27 cellular contexts compared by ENCODE assay signal in the genomic region with DNA sequence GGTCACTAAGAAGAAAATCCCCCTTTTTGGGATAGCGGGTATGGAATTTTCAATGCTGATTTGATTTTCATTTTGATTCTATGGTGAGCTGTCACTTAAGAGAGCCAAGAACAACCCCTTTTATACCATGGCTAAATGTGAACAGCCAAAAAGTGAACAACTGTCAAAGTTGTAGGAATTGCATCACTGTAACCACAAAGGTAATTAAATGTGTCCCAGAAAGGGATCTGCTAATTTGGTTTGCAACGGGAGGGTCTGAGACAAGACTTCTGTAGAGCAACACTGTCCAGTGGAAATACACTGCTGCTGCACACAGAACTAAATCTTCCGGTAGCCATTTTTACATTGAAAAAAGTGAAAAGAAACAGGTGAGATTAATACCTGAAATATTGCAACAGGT.
DNase-seq lines count a peak whose midpoint lies in the region; ATAC-seq and TF ChIP-seq lines count a peak whose summit lies in the region.
"Had no signal": no experiment of that assay in that cellular context is flagged by ENCODE, and none has a peak within 500 bp of the region (broad histone marks: within the 10 kb centered on the region; RNA-seq: fewer than 3 reads in every experiment).

No MANE protein-coding gene starts in this region.

- no peak overlapping the region for H3K9ac ChIP-seq in OCI-LY1 (ENCODE audit: low read length)

- no peaks in the 10 kb centered on the region for H4K20me1 ChIP-seq in OCI-LY1 (ENCODE audit: insufficient read depth, low read length)

- no peaks in the 10 kb centered on the region for H3F3A ChIP-seq in OCI-LY1 (ENCODE audit: insufficient read depth, low read length)

- H2AFZ ChIP-seq in OCI-LY1 (ENCODE audit: low read length): no peak overlapping the region

- H3K27ac ChIP-seq in HL-60 (replicated peaks): peak overlapping the region; percentile 29; the same call in 1 of the 2 replicates
- peak overlapping the region; percentile 23 for H3K27ac ChIP-seq in OCI-LY1 (ENCODE audit: low read depth, low read length, poor library complexity, severe bottlenecking)
- H3K27ac ChIP-seq: testis, uterus had no signal

- no peaks in the 10 kb centered on the region for H3K9me3 ChIP-seq in OCI-LY1 (ENCODE audit: low read length)
- H3K9me3 ChIP-seq: testis, uterus had no signal

- ATAC-seq in stimulated activated memory B cell treated with anti-CD40 and anti-IgM and Interleukin-4, amounts not matched to agents 10 μg/mL and 1 μg/mL and 100 μg/mL, for 72 hours: no peak
- ATAC-seq in GM18867 (IDR thresholded peaks at IDR 0.05; ENCODE audit: unreplicated experiment): no peak
- ATAC-seq: activated T-cell treated with anti-CD3 and anti-CD28 coated beads, Interleukin-2, amount 50 U/mL, for 72 hours; naive thymus-derived CD4-positive, alpha-beta T cell; SK-N-SH treated with all-trans-retinoic acid at 6 μM for 48 hours; stimulated activated naive CD8-positive, alpha-beta T cell treated with anti-CD3 and anti-CD28 coated beads, Interleukin-15, Interleukin-2, amounts not matched to agents 100 U/mL and 50 U/mL, for 24 hours had no signal

- H3K4me2 ChIP-seq in OCI-LY1 (ENCODE audit: low read length): no peak overlapping the region

- H3K4me3 ChIP-seq in HL-60 (replicated peaks; ENCODE audit: insufficient read depth, low read length) (no peak overlapping the region), OCI-LY1 (ENCODE audit: low read depth, low read length, poor library complexity, severe bottlenecking) (no peak overlapping the region)
- H3K4me3 ChIP-seq: testis, uterus had no signal

- DNase-seq in SKM-1 (lab: John Stamatoyannopoulos, UW; ENCODE audit: unreplicated experiment): peak; percentile 5
- no peak for DNase-seq in SKM-1 treated with dmso at 0.1 percent for 144 hours (lab: John Stamatoyannopoulos, UW; ENCODE audit: unreplicated experiment)
- DNase-seq in HL-60 (ENCODE audit: low read depth in 1 of 2, low spot score in 1 of 2): no peak
- DNase-seq in activated naive CD4-positive, alpha-beta T cell treated with anti-CD3 and anti-CD28 coated beads, Interleukin-2, amount 10 ng/mL, durations not matched to agents 7 days and 5 days: no peak
- DNase-seq in NCI-H226: no peak
- DNase-seq: activated CD4-positive, alpha-beta T cell treated with anti-CD3 and anti-CD28 coated beads, Interleukin-2, amount 10 ng/mL, durations not matched to agents 24 days and 14 days; activated naive CD4-positive, alpha-beta T cell treated with anti-CD3 and anti-CD28 coated beads, Interleukin-2, amount 50 U/mL, for 16 hours; activated T-cell treated with anti-CD3 and anti-CD28 coated beads, Interleukin-2, amount 50 U/mL, for 72 hours; AML-193; effector memory CD4-positive, alpha-beta T cell; erythroblast; kidney; midbrain; naive thymus-derived CD4-positive, alpha-beta T cell; NCI-H1105; NCI-H187 treated with DMSO at 0.1 percent for 48 hours; NCI-H2171 treated with DMSO at 0.1 percent for 48 hours; NCI-H526 treated with DMSO at 0.1 percent for 48 hours; stimulated activated CD4-positive, alpha-beta T cell treated with anti-CD3 and anti-CD28 coated beads, Interleukin-15, amount 100 ng/mL, for 24 hours; stimulated activated naive CD8-positive, alpha-beta T cell treated with anti-CD3 and anti-CD28 coated beads, Interleukin-15, Interleukin-2, amounts not matched to agents 100 U/mL and 50 U/mL, for 24 hours; T-helper 9 cell; testis; uterus had no signal

- peaks cover 36% of the 10 kb centered on the region for H3K36me3 Mint-ChIP-seq in stimulated activated memory B cell treated with anti-CD40 and anti-IgM and Interleukin-4, amounts not matched to agents 10 μg/mL and 1 μg/mL and 100 μg/mL, for 72 hours
- peaks cover 50% of the 10 kb centered on the region for H3K36me3 Mint-ChIP-seq in activated naive CD4-positive, alpha-beta T cell treated with anti-CD3 and anti-CD28 coated beads, Interleukin-2, amount 10 ng/mL, durations not matched to agents 7 days and 5 days

- H3K27me3 ChIP-seq in HL-60 (ENCODE audit: insufficient read depth, poor library complexity, severe bottlenecking) (no peaks in the 10 kb centered on the region), OCI-LY1 (ENCODE audit: insufficient read depth, low read length) (no peaks in the 10 kb centered on the region)
- H3K27me3 ChIP-seq: testis, uterus had no signal

- no peaks in the 10 kb centered on the region for H3K9me2 ChIP-seq in OCI-LY1 (ENCODE audit: low read depth, low read length)

- H3K36me3 ChIP-seq in OCI-LY1 (ENCODE audit: insufficient read depth, low read length): no peaks in the 10 kb centered on the region
- H3K36me3 ChIP-seq: uterus had no signal

- no peaks in the 10 kb centered on the region for H3K9me3 Mint-ChIP-seq in stimulated activated memory B cell treated with anti-CD40 and anti-IgM and Interleukin-4, amounts not matched to agents 10 μg/mL and 1 μg/mL and 100 μg/mL, for 72 hours
- peaks cover 9% of the 10 kb centered on the region for H3K9me3 Mint-ChIP-seq in activated naive CD4-positive, alpha-beta T cell treated with anti-CD3 and anti-CD28 coated beads, Interleukin-2, amount 10 ng/mL, durations not matched to agents 7 days and 5 days

- H3K79me2 ChIP-seq in OCI-LY1 (ENCODE audit: insufficient read depth, low read length): peaks cover 16% of the 10 kb centered on the region; the same call in 1 of the 2 replicates

- CTCF ChIA-PET in activated naive CD4-positive, alpha-beta T cell treated with anti-CD3 and anti-CD28 coated beads, Interleukin-2, amount 10 ng/mL, durations not matched to agents 7 days and 5 days (lab: Charles Lee): no interaction called here

- no peak overlapping the region for H3K4me3 Mint-ChIP-seq in stimulated activated memory B cell treated with anti-CD40 and anti-IgM and Interleukin-4, amounts not matched to agents 10 μg/mL and 1 μg/mL and 100 μg/mL, for 72 hours
- no peak overlapping the region for H3K4me3 Mint-ChIP-seq in activated naive CD4-positive, alpha-beta T cell treated with anti-CD3 and anti-CD28 coated beads, Interleukin-2, amount 10 ng/mL, durations not matched to agents 7 days and 5 days
- H3K4me3 Mint-ChIP-seq: activated CD4-positive, alpha-beta T cell treated with anti-CD3 and anti-CD28 coated beads, Interleukin-2, amount 10 ng/mL, durations not matched to agents 24 days and 14 days; activated T-cell treated with anti-CD3 and anti-CD28 coated beads, Interleukin-2, amount 50 U/mL, for 72 hours had no signal

- H3K4me1 Mint-ChIP-seq in stimulated activated memory B cell treated with anti-CD40 and anti-IgM and Interleukin-4, amounts not matched to agents 10 μg/mL and 1 μg/mL and 100 μg/mL, for 72 hours: peaks cover 80% of the 10 kb centered on the region
- peaks cover 85% of the 10 kb centered on the region for H3K4me1 Mint-ChIP-seq in activated naive CD4-positive, alpha-beta T cell treated with anti-CD3 and anti-CD28 coated beads, Interleukin-2, amount 10 ng/mL, durations not matched to agents 7 days and 5 days

- peaks cover 56% of the 10 kb centered on the region for H3K4me1 ChIP-seq in OCI-LY1 (ENCODE audit: insufficient read depth, low read length, severe bottlenecking)
- H3K4me1 ChIP-seq: uterus had no signal

- H3K27me3 Mint-ChIP-seq in stimulated activated memory B cell treated with anti-CD40 and anti-IgM and Interleukin-4, amounts not matched to agents 10 μg/mL and 1 μg/mL and 100 μg/mL, for 72 hours: no peaks in the 10 kb centered on the region
- H3K27me3 Mint-ChIP-seq in activated naive CD4-positive, alpha-beta T cell treated with anti-CD3 and anti-CD28 coated beads, Interleukin-2, amount 10 ng/mL, durations not matched to agents 7 days and 5 days: no peaks in the 10 kb centered on the region
- H3K27me3 Mint-ChIP-seq: activated CD4-positive, alpha-beta T cell treated with anti-CD3 and anti-CD28 coated beads, Interleukin-2, amount 10 ng/mL, durations not matched to agents 24 days and 14 days; naive thymus-derived CD4-positive, alpha-beta T cell had no signal

- TF ChIP-seq CTCF in HL-60 (IDR thresholded peaks at IDR 0.05; ENCODE audit: insufficient read depth, low read length) (no peak), OCI-LY1 (IDR thresholded peaks at IDR 0.05; ENCODE audit: low read length) (no peak)

- H3K27ac Mint-ChIP-seq in stimulated activated memory B cell treated with anti-CD40 and anti-IgM and Interleukin-4, amounts not matched to agents 10 μg/mL and 1 μg/mL and 100 μg/mL, for 72 hours: peak overlapping the region; percentile 18
- H3K27ac Mint-ChIP-seq in activated naive CD4-positive, alpha-beta T cell treated with anti-CD3 and anti-CD28 coated beads, Interleukin-2, amount 10 ng/mL, durations not matched to agents 7 days and 5 days: no peak overlapping the region
- H3K27ac Mint-ChIP-seq: activated CD4-positive, alpha-beta T cell treated with anti-CD3 and anti-CD28 coated beads, Interleukin-2, amount 10 ng/mL, durations not matched to agents 24 days and 14 days; activated T-cell treated with anti-CD3 and anti-CD28 coated beads, Interleukin-2, amount 50 U/mL, for 72 hours had no signal
